Comparison of ENCODE assay signal across 8 cellular contexts in genomic region chr4:180057891-180058643, GRCh38.
DNase-seq lines count a peak whose midpoint lies in the region; FAIRE-seq and TF ChIP-seq lines count a peak whose summit lies in the region.

No MANE protein-coding gene starts in this region.

- CTCF ChIA-PET in BJ (lab: Yijun Ruan, JAX) (no interaction called here), MCF 10A (lab: Yijun Ruan, JAX) (interaction anchor here (0.6 to 0.9 kb wide), 7 partner anchors 12 to 580 kb away, joined by 3 to 5 read pairs (median 4); no protein-coding TSS in a partner anchor)

- H3K27ac ChIP-seq in kidney (ENCODE audit: low read depth in 2 of 2, low read length in 2 of 2) (no peak overlapping the region), subcutaneous abdominal adipose tissue (ENCODE audit: low read depth, low read length) (no peak overlapping the region)

- POLR2A ChIA-PET in BJ (lab: Charles Lee), result no interaction called here
- POLR2A ChIA-PET in MCF 10A (lab: Yijun Ruan, JAX), result interaction anchor here (0.6 to 1.7 kb wide), 10 partner anchors 9 to 1224 kb away, joined by 3 to 6 read pairs (median 3); no protein-coding TSS in a partner anchor

- H3K36me3 ChIP-seq in BJ (ENCODE audit: control insufficient read depth, insufficient read depth, low read length) (no peaks in the 10 kb centered on the region), kidney (ENCODE audit: control insufficient read depth in 1 of 2, insufficient read depth in 2 of 2, low read length in 2 of 2) (no peaks in the 10 kb centered on the region), subcutaneous abdominal adipose tissue (ENCODE audit: control insufficient read depth in 5 of 5, insufficient read depth in 5 of 5, low read length in 5 of 5) (no peaks in the 10 kb centered on the region)

- H3K4me3 ChIP-seq in BJ (ENCODE audit: low read depth, low read length), result peak overlapping the region; percentile 25
- peak overlapping the region in 1 of 2 donors; percentile 46 for H3K4me3 ChIP-seq in kidney (ENCODE audit: low read length in 2 of 2)
- H3K4me3 ChIP-seq in subcutaneous abdominal adipose tissue (ENCODE audit: low read depth in 1 of 5, low read length in 5 of 5), result peak overlapping the region in 4 of 5 donors; percentile 34 to 69 (median 54)

- H3K27me3 Mint-ChIP-seq in MCF 10A (ENCODE audit: insufficient read depth, unreplicated experiment), result peaks cover 39% of the 10 kb centered on the region

- H3K4me1 ChIP-seq in kidney (ENCODE audit: control insufficient read depth in 1 of 2, insufficient read depth in 1 of 2, low read depth in 1 of 2, low read length in 2 of 2), result peaks cover 0 to 7% of the 10 kb centered on the region in 2 donors
- peaks cover 0 to 22% (median 16%) of the 10 kb centered on the region in 5 donors for H3K4me1 ChIP-seq in subcutaneous abdominal adipose tissue (ENCODE audit: control insufficient read depth in 5 of 5, insufficient read depth in 5 of 5, low read length in 5 of 5)

- peak overlapping the region; percentile 74 for H3K4me3 Mint-ChIP-seq in MCF 10A (ENCODE audit: unreplicated experiment)

- TF ChIP-seq RAD21 in Ishikawa (IDR thresholded peaks at IDR 0.05; ENCODE audit: low read depth), result no peak

- H3K9me3 ChIP-seq in kidney (ENCODE audit: control insufficient read depth in 1 of 2, low read length in 2 of 2) (no peaks in the 10 kb centered on the region), subcutaneous abdominal adipose tissue (ENCODE audit: control insufficient read depth in 5 of 5, low read length in 5 of 5) (no peaks in the 10 kb centered on the region)

- no TSS peak for BruUV-seq in MCF 10A (replicated peaks; lab: Mats Ljungman, UMichigan)

- no peak for FAIRE-seq in kidney (lab: Jason Lieb, UNC)

- peaks cover 6% of the 10 kb centered on the region for H3K4me1 Mint-ChIP-seq in MCF 10A (ENCODE audit: insufficient read depth, unreplicated experiment)

- H3K36me3 Mint-ChIP-seq in MCF 10A (ENCODE audit: insufficient read depth, unreplicated experiment), result no peaks in the 10 kb centered on the region

- no peak overlapping the region for H3K27ac Mint-ChIP-seq in MCF 10A (ENCODE audit: low read depth, unreplicated experiment)

- H3K27me3 ChIP-seq in BJ (ENCODE audit: control insufficient read depth, insufficient read depth, low read length), result peaks cover 15% of the 10 kb centered on the region
- peaks cover 18 to 26% (median 22%) of the 10 kb centered on the region in 5 donors for H3K27me3 ChIP-seq in subcutaneous abdominal adipose tissue (ENCODE audit: control insufficient read depth in 5 of 5, insufficient read depth in 4 of 5, low read length in 5 of 5)

- H3K9ac ChIP-seq in kidney (ENCODE audit: low read length in 2 of 2) (no peak overlapping the region), subcutaneous abdominal adipose tissue (ENCODE audit: low read length in 5 of 5) (no peak overlapping the region)

- no peaks in the 10 kb centered on the region for H3K9me3 Mint-ChIP-seq in MCF 10A (ENCODE audit: unreplicated experiment)

- intact Hi-C loops in MCF 10A (cut with micrococcal nuclease) (loop anchor here (2.0 to 5.0 kb wide), 2 partner anchors 93 to 584 kb away; no protein-coding TSS in a partner anchor), kidney (cut with DNase I) (no loop called here)

- DNase-seq in BJ (ENCODE audit: low read depth), result no peak
- DNase-seq in GM20000 (ENCODE audit: low spot score), result peak; percentile 44
- DNase-seq in MCF 10A (ENCODE audit: unreplicated experiment), result peak; percentile 57
- peak; percentile 75 for DNase-seq in kidney
- DNase-seq in stimulated activated naive CD4-positive, alpha-beta T cell treated with Interleukin-2 at 50 U/mL for 16 hours (lab: John Stamatoyannopoulos, UW), result no peak
- no peak for DNase-seq in OCI-M1 (lab: John Stamatoyannopoulos, UW)

- no peak for TF ChIP-seq EP300 in Ishikawa (IDR thresholded peaks at IDR 0.05; ENCODE audit: borderline replicate concordance)

- TF ChIP-seq CTCF in BJ (IDR thresholded peaks at IDR 0.05; ENCODE audit: insufficient read depth, low read depth, low read length) (no peak), GM20000 (IDR thresholded peaks at IDR 0.05; ENCODE audit: extremely low read depth, missing control alignments) (no peak), MCF 10A (IDR thresholded peaks at IDR 0.05; ENCODE audit: unreplicated experiment) (no peak), kidney (IDR thresholded peaks at IDR 0.05; ENCODE audit: borderline replicate concordance, extremely low read depth, insufficient read depth) (no peak)

TF ChIP-seq in Ishikawa, 13 proteins besides CTCF, POLR2A, EP300 and RAD21:
- TF ChIP-seq EGR1 (IDR thresholded peaks at IDR 0.05) (no peak), ZBTB7A (IDR thresholded peaks at IDR 0.05; ENCODE audit: low read depth) (0 out of 2 replicates have a peak, but pooled peaks have one; percentile 34), TCF12 (IDR thresholded peaks at IDR 0.05; ENCODE audit: low read depth) (no peak)

Comparison
In these comparisons a context has a peak if more than half of its experiments do, and no peak if none do; other contexts are left out.
1. DNase-seq: peak in GM20000 (single experiment), MCF 10A (single experiment) and kidney (single experiment); none in BJ (single experiment), stimulated activated naive CD4-positive, alpha-beta T cell treated with Interleukin-2 at 50 U/mL for 16 hours (single experiment) and OCI-M1 (single experiment).